In genomic region chr6:37659561-37659960, GRCh38 we compare ENCODE assay signal across 26 cellular contexts. TPM values are rescaled to one million over a fixed set of nuclear protein-coding genes. Genes with fewer than 3 reads are reported as not detected.
DNase-seq lines count a peak whose midpoint lies in the region; ATAC-seq, FAIRE-seq and TF ChIP-seq lines count a peak whose summit lies in the region.
"Had no signal": no experiment of that assay in that cellular context is flagged by ENCODE, and none has a peak within 500 bp of the region (broad histone marks: within the 10 kb centered on the region; RNA-seq: fewer than 3 reads in every experiment).

No MANE protein-coding gene starts in this region.

- H3K4me2 ChIP-seq in HepG2 (ENCODE audit: low read depth, low read length) (no peak overlapping the region), trophoblast cell (ENCODE audit: low read length) (no peak overlapping the region)

- no peak overlapping the region for H2BK5ac ChIP-seq in trophoblast cell (ENCODE audit: low read depth, low read length, poor library complexity)

- intact Hi-C loops in HepG2 (cut with micrococcal nuclease; ENCODE audit: unreplicated experiment) (no loop called here), right lobe of liver (cut with DNase I) (no loop called here)

- H2AFZ ChIP-seq in HepG2 (ENCODE audit: low read length) (no peak overlapping the region), trophoblast cell (ENCODE audit: insufficient read depth, low read length, poor library complexity) (no peak overlapping the region)

- no peak overlapping the region for H3K4me3 Mint-ChIP-seq in chondrocyte (ENCODE audit: unreplicated experiment)
- H3K4me3 Mint-ChIP-seq: CD14-positive monocyte; CD4-positive, alpha-beta memory T cell; CD4-positive, CD25-positive, alpha-beta regulatory T cell had no signal

- H3K9me3 Mint-ChIP-seq in chondrocyte (ENCODE audit: low read depth), result peaks cover 16% of the 10 kb centered on the region

- no peak overlapping the region for H2AK5ac ChIP-seq in trophoblast cell (ENCODE audit: low read length)

- POLR2A ChIA-PET in HepG2 (lab: Yijun Ruan, JAX), result no interaction called here

- H3K4me1 Mint-ChIP-seq in chondrocyte (ENCODE audit: low read depth), result peaks cover 9% of the 10 kb centered on the region
- H3K4me1 Mint-ChIP-seq: CD14-positive monocyte; CD4-positive, CD25-positive, alpha-beta regulatory T cell; CD8-positive, alpha-beta memory T cell had no signal

- ATAC-seq in HepG2 (no peak), right lobe of liver (no peak)
- ATAC-seq: GM12878 had no signal

- TF ChIP-seq EP300 in HepG2 (IDR thresholded peaks at IDR 0.05; ENCODE audit: low read depth in 2 of 2, low read length in 2 of 2), result no peak
- TF ChIP-seq EP300 in HepG2 (CRISPR knock-in tag; IDR thresholded peaks at IDR 0.05; ENCODE audit: borderline replicate concordance), result no peak

- 0% methylated on average over 1 of the region's 1 CpG for WGBS in HepG2 (ENCODE audit: low lambda C conversion rate)
- 83% methylated on average over 1 of the region's 1 CpG for WGBS in right lobe of liver (ENCODE audit: insufficient coverage, low coverage, low lambda C conversion rate, missing lambda C conversion rate)
- WGBS in trophoblast cell (ENCODE audit: extremely low coverage, insufficient coverage, insufficient read length), result no CpG with 5 or more reads among the region's 1 CpG

- H3K36me3 Mint-ChIP-seq in chondrocyte (ENCODE audit: low read depth), result peaks cover 18% of the 10 kb centered on the region
- H3K36me3 Mint-ChIP-seq: CD14-positive monocyte had no signal

- TF ChIP-seq POLR2A in HepG2 (IDR thresholded peaks at IDR 0.05; ENCODE audit: insufficient read depth in 1 of 2, low read depth in 2 of 2, low read length in 2 of 2) (no peak), right lobe of liver (IDR thresholded peaks at IDR 0.05) (no peak)

- DNase-seq in HepG2 (ENCODE audit: low spot score) (peak; percentile 23), right lobe of liver (no peak), chondrocyte (ENCODE audit: low spot score) (peak; percentile 21), trophoblast cell (peak; percentile 71 to 80), LoVo (ENCODE audit: low spot score) (no peak)
- DNase-seq in activated CD4-positive, alpha-beta T cell treated with anti-CD3 and anti-CD28 coated beads, Interleukin-2, amount 50 U/mL, for 4 hours, result no peak
- DNase-seq: 8988T; ACHN; BE2C; C1 segment of cervical spinal cord; CD4-positive, alpha-beta memory T cell; CD4-positive, CD25-positive, alpha-beta regulatory T cell; CD8-positive, alpha-beta memory T cell; COR-L47; DMS 273 treated with DMSO at 0.1 percent for 48 hours; DMS153; DMS79; DND-41; EL; GDM1 had no signal

- no peak overlapping the region for H2BK120ac ChIP-seq in trophoblast cell (ENCODE audit: insufficient read depth, low read length, poor library complexity)

- no peak overlapping the region for H3K18ac ChIP-seq in trophoblast cell (ENCODE audit: low read length)

- H3K9me3 ChIP-seq in HepG2 (ENCODE audit: low read length), result no peaks in the 10 kb centered on the region; the same call in 1 of the 2 replicates
- H3K9me3 ChIP-seq in right lobe of liver, result no peaks in the 10 kb centered on the region
- H3K9me3 ChIP-seq in trophoblast cell (ENCODE audit: insufficient read depth, low read depth, low read length), result peaks cover 9% of the 10 kb centered on the region
- H3K9me3 ChIP-seq: BE2C had no signal

- no peak for TF ChIP-seq RAD21 in HepG2 (CRISPR knock-in tag; IDR thresholded peaks at IDR 0.05)

- BruUV-seq in HepG2 (replicated peaks; lab: Mats Ljungman, UMichigan), result no TSS peak

- no peaks in the 10 kb centered on the region for H4K20me1 ChIP-seq in HepG2 (ENCODE audit: insufficient read depth, low read length)
- H4K20me1 ChIP-seq: BLaER1 had no signal

- H3K27ac ChIP-seq in HepG2 (ENCODE audit: extremely low read length, insufficient read depth, low read length), result no peak overlapping the region
- no peak overlapping the region for H3K27ac ChIP-seq in right lobe of liver
- no peak overlapping the region for H3K27ac ChIP-seq in trophoblast cell (ENCODE audit: low read depth, low read length)
- H3K27ac ChIP-seq: BLaER1 had no signal

- CTCF ChIA-PET in HepG2 (lab: Yijun Ruan, JAX; ENCODE audit: low intra/inter-chr PET ratio, low total read pairs), result no interaction called here

- H3K27me3 ChIP-seq in HepG2 (ENCODE audit: control insufficient read depth in 1 of 2, insufficient read depth in 2 of 2, low read length in 2 of 2), result peaks cover 0 to 9% of the 10 kb centered on the region in 2 experiments; a peak in 1 of 5 replicates
- no peaks in the 10 kb centered on the region for H3K27me3 ChIP-seq in right lobe of liver
- no peaks in the 10 kb centered on the region for H3K27me3 ChIP-seq in trophoblast cell (ENCODE audit: insufficient read depth, low read length)
- H3K27me3 ChIP-seq: BE2C, BLaER1 had no signal

- H3K27ac Mint-ChIP-seq in chondrocyte (ENCODE audit: unreplicated experiment), result no peak overlapping the region
- H3K27ac Mint-ChIP-seq: CD14-positive monocyte; CD4-positive, CD25-positive, alpha-beta regulatory T cell had no signal

- FAIRE-seq in HepG2 (lab: Jason Lieb, UNC), result no peak
- FAIRE-seq: A204.1, GM12878, GM12892, GM18507 had no signal

- H3K79me2 ChIP-seq in HepG2 (ENCODE audit: insufficient read depth, low read length), result no peaks in the 10 kb centered on the region
- H3K79me2 ChIP-seq in trophoblast cell (ENCODE audit: control insufficient read depth, insufficient read depth, low read length, poor library complexity), result no peaks in the 10 kb centered on the region

- H3K9ac ChIP-seq in HepG2 (ENCODE audit: insufficient read depth, low read depth, low read length) (no peak overlapping the region), trophoblast cell (ENCODE audit: low read length) (no peak overlapping the region)
- H3K9ac ChIP-seq: BLaER1 had no signal

- H3K36me3 ChIP-seq in HepG2 (replicated peaks in 1 of 2; ENCODE audit: control insufficient read depth in 1 of 2, insufficient read depth in 2 of 2, low read length in 2 of 2) (no peaks in the 10 kb centered on the region), right lobe of liver (no peaks in the 10 kb centered on the region), trophoblast cell (ENCODE audit: control insufficient read depth in 1 of 2, insufficient read depth in 2 of 2, low read length in 2 of 2) (no peaks in the 10 kb centered on the region)

- TF ChIP-seq CTCF in HepG2 (CRISPR knock-in tag; IDR thresholded peaks at IDR 0.05), result no peak
- TF ChIP-seq CTCF in right lobe of liver (IDR thresholded peaks at IDR 0.05), result no peak
- TF ChIP-seq CTCF in chondrocyte (IDR thresholded peaks at IDR 0.05), result no peak

- no peak overlapping the region for H4K8ac ChIP-seq in trophoblast cell (ENCODE audit: low read depth, low read length)

- H2BK12ac ChIP-seq in trophoblast cell (ENCODE audit: low read length), result no peak overlapping the region

- H3K14ac ChIP-seq in trophoblast cell (ENCODE audit: low read length), result no peak overlapping the region

- H3K23ac ChIP-seq in trophoblast cell (ENCODE audit: low read length), result no peak overlapping the region

- no peak overlapping the region for H4K12ac ChIP-seq in trophoblast cell (ENCODE audit: low read depth, low read length)

- H3K27me3 Mint-ChIP-seq in chondrocyte (ENCODE audit: low read depth), result no peaks in the 10 kb centered on the region
- H3K27me3 Mint-ChIP-seq: CD4-positive, alpha-beta memory T cell; CD4-positive, CD25-positive, alpha-beta regulatory T cell had no signal

- H3K4ac ChIP-seq in trophoblast cell (ENCODE audit: low read depth, low read length), result no peak overlapping the region

- H3K4me1 ChIP-seq in HepG2 (ENCODE audit: insufficient read depth, low read length) (0 out of 2 replicates have a peak, but pooled peaks cover 6% of the 10 kb centered on the region), right lobe of liver (no peaks in the 10 kb centered on the region), trophoblast cell (ENCODE audit: control insufficient read depth in 1 of 2, insufficient read depth in 2 of 2, low read length in 2 of 2) (no peaks in the 10 kb centered on the region)

- no peaks in the 10 kb centered on the region for H3K79me1 ChIP-seq in trophoblast cell (ENCODE audit: low read length)

- in situ Hi-C loops in HepG2 (cut with HindIII; ENCODE audit: extremely low pct_ligation_motif_present, low pct_unique_long_range_greater_than_20kb), result no loop called here

- H3K4me3 ChIP-seq in HepG2 (replicated peaks in 1 of 3; ENCODE audit: insufficient read depth in 1 of 3, low read depth in 2 of 3, low read length in 3 of 3), result no peak overlapping the region
- H3K4me3 ChIP-seq in right lobe of liver, result no peak overlapping the region
- H3K4me3 ChIP-seq in trophoblast cell (ENCODE audit: low read depth, low read length), result no peak overlapping the region
- H3K4me3 ChIP-seq: BLaER1, GM12878 had no signal

- no peak overlapping the region for H4K91ac ChIP-seq in trophoblast cell (ENCODE audit: low read depth, low read length)

TF ChIP-seq in HepG2, 621 proteins besides CTCF, POLR2A, EP300 and RAD21 (continues in another document):
- TF ChIP-seq ISL2 (CRISPR knock-in tag; IDR thresholded peaks at IDR 0.05), result 0 out of 2 replicates have a peak, but pooled peaks have one; percentile 21

RNA-seq across cellular contexts. Expression of gene MDGA1, which starts 38.1 kb away (rescaled TPM):
- not detected in 2 replicates for total RNA-seq in HepG2 (2016; rRNA removed; fragmentation: Illumina TruSeq; extraction: Trizol)
- total RNA-seq in HepG2 (2016; cell fraction: cytosol; rRNA removed; fragmentation: Illumina TruSeq; extraction: Trizol; ENCODE audit: low read depth), result not detected in 2 replicates
- not detected in 2 replicates for total RNA-seq in HepG2 (2016; cell fraction: insoluble cytoplasmic fraction; rRNA removed; fragmentation: Illumina TruSeq; extraction: Trizol)
- not detected in 2 replicates for total RNA-seq in HepG2 (2016; cell fraction: membrane; rRNA removed; fragmentation: Illumina TruSeq; extraction: Trizol)
- not detected in 2 replicates for total RNA-seq in HepG2 (2016; cell fraction: nucleus; rRNA removed; fragmentation: Illumina TruSeq; extraction: Trizol)
- polyA plus RNA-seq in HepG2 (2011; rRNA removed), result under 0.01 TPM in 1 of 2 replicates, not detected in the other
- polyA plus RNA-seq in HepG2 (2011; cell fraction: cytosol; rRNA removed), result 0.12 TPM in 1 of 2 replicates, not detected in the other
- polyA plus RNA-seq in HepG2 (2011; cell fraction: nucleus; rRNA removed), result 0.05 TPM in 1 of 2 replicates, not detected in the other
- not detected in 2 replicates for polyA plus RNA-seq in HepG2 (2012)
- polyA plus RNA-seq in HepG2 (2016; cell fraction: cytosol; fragmentation: Illumina TruSeq; extraction: Trizol; ENCODE audit: low read depth), result not detected in 2 replicates
- polyA plus RNA-seq in HepG2 (2016; cell fraction: insoluble cytoplasmic fraction; fragmentation: Illumina TruSeq; extraction: Trizol; ENCODE audit: low read depth), result not detected in 2 replicates
- not detected in 2 replicates for polyA plus RNA-seq in HepG2 (2016; cell fraction: membrane; fragmentation: Illumina TruSeq; extraction: Trizol; ENCODE audit: low read depth)
- polyA plus RNA-seq in HepG2 (2016; cell fraction: nucleus; fragmentation: Illumina TruSeq; extraction: Trizol; ENCODE audit: insufficient read depth, low read depth), result not detected in 2 replicates
- 0.44 TPM in 1 of 2 replicates, not detected in the other for polyA minus RNA-seq in HepG2 (2011; rRNA and poly(A)+ RNA removed; ENCODE audit: low replicate concordance)
- not detected in 2 replicates for polyA minus RNA-seq in HepG2 (2011; cell fraction: cytosol; rRNA and poly(A)+ RNA removed)
- not detected in 2 replicates for polyA minus RNA-seq in HepG2 (2011; cell fraction: nucleus; rRNA and poly(A)+ RNA removed)
- 1 to 10 TPM in 1 of 6 experiments, under 1 TPM in 5; 0.22 to 1.3 (median 0.59) TPM for total RNA-seq in right lobe of liver
- total RNA-seq in chondrocyte, result 17.3 to 30.2 TPM (median 22.5 TPM) in 3 replicates
- polyA plus RNA-seq in trophoblast cell (2013), result 0.04 and 0.18 TPM in 2 replicates
- polyA plus RNA-seq: CD14-positive monocyte had no signal

Comparison
In these comparisons a context has a peak if more than half of its experiments do, and no peak if none do; other contexts are left out.
1. DNase-seq: peak in HepG2 (single experiment), chondrocyte (single experiment) and trophoblast cell (2 of 2); none in right lobe of liver (0 of 3), LoVo (single experiment) and activated CD4-positive, alpha-beta T cell treated with anti-CD3 and anti-CD28 coated beads, Interleukin-2, amount 50 U/mL, for 4 hours (0 of 2).